Comparison of ENCODE assay signal across 1 cellular context in genomic region chr5:6687501-6687900, GRCh38.
TF ChIP-seq lines count a peak whose summit lies in the region.

No MANE protein-coding gene starts in this region.

TF ChIP-seq in endothelial cell of umbilical vein, 7 proteins besides CTCF, POLR2A, EP300 and RAD21:
- TF ChIP-seq FOS (IDR thresholded peaks at IDR 0.05; ENCODE audit: borderline replicate concordance, insufficient read depth, low read length) (no peak), MAX (IDR thresholded peaks at IDR 0.05; ENCODE audit: insufficient read depth, insufficient read length) (no peak), POLR2AphosphoS5 (IDR thresholded peaks at IDR 0.05; ENCODE audit: insufficient read depth, low read depth, low read length) (no peak), MYC (IDR thresholded peaks at IDR 0.05; ENCODE audit: low read depth, low read length) (no peak), EZH2 (IDR thresholded peaks at IDR 0.05; ENCODE audit: borderline replicate concordance, low read depth, low read length, severe bottlenecking) (no peak), JUN (IDR thresholded peaks at IDR 0.05; ENCODE audit: borderline replicate concordance, insufficient read depth, insufficient read length, low read depth) (no peak), GATA2 (IDR thresholded peaks at IDR 0.05; ENCODE audit: insufficient read depth, insufficient read length, low read depth, low read length) (no peak)
